8 cellular contexts compared by ENCODE assay signal in genomic region chr5:135398160-135398854, GRCh38. TPM values are rescaled to one million over a fixed set of nuclear protein-coding genes. Genes with fewer than 3 reads are reported as not detected.
DNase-seq lines count a peak whose midpoint lies in the region; ATAC-seq, FAIRE-seq and TF ChIP-seq lines count a peak whose summit lies in the region.

No MANE protein-coding gene starts in this region.

- TF ChIP-seq CTCF in bronchial epithelial cell (IDR thresholded peaks at IDR 0.05; ENCODE audit: insufficient read depth, low read length, severe bottlenecking) = no peak
- TF ChIP-seq CTCF in right lobe of liver (IDR thresholded peaks at IDR 0.05) = no peak

- CTCF ChIA-PET in T-cell (lab: Charles Lee) = interaction anchor here in 1 of 2 donors (1.3 kb wide), 1 partner anchor 27 kb away, joined by 3 read pairs; no protein-coding TSS in a partner anchor

- peak overlapping the region; percentile 42 for H3K27ac ChIP-seq in CD4-positive, CD25-positive, alpha-beta regulatory T cell (ENCODE audit: insufficient read depth, low read length, poor library complexity, severe bottlenecking)
- H3K27ac ChIP-seq in HUES6 (ENCODE audit: low read depth, low read length) = peak overlapping the region; percentile 62; the same call in 1 of the 2 replicates
- peak overlapping the region; percentile 67 to 84 (median 69) for H3K27ac ChIP-seq in right lobe of liver

- peak overlapping the region; percentile 70 for H3K4me3 ChIP-seq in CD4-positive, CD25-positive, alpha-beta regulatory T cell (ENCODE audit: low read depth, low read length)
- peak overlapping the region; percentile 81 for H3K4me3 ChIP-seq in HUES6 (ENCODE audit: low read depth, low read length)
- peak overlapping the region; percentile 75 for H3K4me3 ChIP-seq in bronchial epithelial cell (ENCODE audit: low read depth, low read length)
- H3K4me3 ChIP-seq in right lobe of liver = peak overlapping the region; percentile 81 to 91 (median 82)

- no peaks in the 10 kb centered on the region for H3K9me3 ChIP-seq in CD4-positive, CD25-positive, alpha-beta regulatory T cell (ENCODE audit: control insufficient read depth in 2 of 2, low read length in 2 of 2)
- H3K9me3 ChIP-seq in HUES6 (ENCODE audit: control insufficient read depth, insufficient read depth, low read depth, low read length) (no peaks in the 10 kb centered on the region), right lobe of liver (no peaks in the 10 kb centered on the region)

- no peak for FAIRE-seq in bronchial epithelial cell (lab: Jason Lieb, UNC)

- peaks cover 27% of the 10 kb centered on the region for H3K4me1 ChIP-seq in CD4-positive, CD25-positive, alpha-beta regulatory T cell (ENCODE audit: control insufficient read depth, insufficient read depth, low read length, poor library complexity, severe bottlenecking)
- H3K4me1 ChIP-seq in HUES6 (ENCODE audit: control insufficient read depth, insufficient read depth, low read length) = peaks cover 35% of the 10 kb centered on the region
- peaks cover 0 to 16% (median 6%) of the 10 kb centered on the region in 4 donors for H3K4me1 ChIP-seq in right lobe of liver

- intact Hi-C loops in right lobe of liver (cut with DNase I) = no loop called here

- POLR2A ChIA-PET in T-cell (lab: Charles Lee) = no interaction called here

- H3K36me3 ChIP-seq in CD4-positive, CD25-positive, alpha-beta regulatory T cell (ENCODE audit: control insufficient read depth, insufficient read depth, low read length) = peaks cover 2% of the 10 kb centered on the region
- H3K36me3 ChIP-seq in HUES6 (ENCODE audit: control insufficient read depth, insufficient read depth, low read length) (no peaks in the 10 kb centered on the region), bronchial epithelial cell (ENCODE audit: control insufficient read depth, insufficient read depth, low read length) (peaks cover 2% of the 10 kb centered on the region), right lobe of liver (no peaks in the 10 kb centered on the region)

- peaks cover 8% of the 10 kb centered on the region for H3K36me3 Mint-ChIP-seq in CD4-positive, CD25-positive, alpha-beta regulatory T cell
- peaks cover 9% of the 10 kb centered on the region for H3K36me3 Mint-ChIP-seq in T-cell

- no peak for TF ChIP-seq POLR2A in right lobe of liver (IDR thresholded peaks at IDR 0.05)

- H3K4me1 Mint-ChIP-seq in CD4-positive, CD25-positive, alpha-beta regulatory T cell = peaks cover 28 to 63% (median 44%) of the 10 kb centered on the region in 4 donors
- H3K4me1 Mint-ChIP-seq in T-cell = peaks cover 59 to 63% (median 59%) of the 10 kb centered on the region in 3 donors

- WGBS in right lobe of liver (ENCODE audit: insufficient coverage, low coverage, low lambda C conversion rate, missing lambda C conversion rate) = 0% methylated on average over 9 of the region's 43 CpGs

- peak overlapping the region; percentile 90 for H3K9ac ChIP-seq in HUES6 (ENCODE audit: low read length)

- peak overlapping the region; percentile 57 to 94 (median 88) for H3K27ac Mint-ChIP-seq in CD4-positive, CD25-positive, alpha-beta regulatory T cell
- H3K27ac Mint-ChIP-seq in T-cell = peak overlapping the region; percentile 76 to 89

- H3K27me3 ChIP-seq in CD4-positive, CD25-positive, alpha-beta regulatory T cell (ENCODE audit: control insufficient read depth, insufficient read depth, low read length) = no peaks in the 10 kb centered on the region
- peaks cover 81% of the 10 kb centered on the region for H3K27me3 ChIP-seq in HUES6 (ENCODE audit: control insufficient read depth, insufficient read depth, low read length)
- no peaks in the 10 kb centered on the region for H3K27me3 ChIP-seq in bronchial epithelial cell (ENCODE audit: control insufficient read depth, insufficient read depth, low read length)
- H3K27me3 ChIP-seq in right lobe of liver = no peaks in the 10 kb centered on the region

- ATAC-seq in CD4-positive, CD25-positive, alpha-beta regulatory T cell (ENCODE audit: low read depth in 2 of 2) = peak; percentile 51 to 52
- ATAC-seq in GM19438 (IDR thresholded peaks at IDR 0.05; ENCODE audit: low read depth, unreplicated experiment) (peak; percentile 29), T-cell (replicated peaks in 1 of 4) (peak; percentile 37 to 52 (median 44)), right lobe of liver (peak; percentile 18 to 37 (median 26))

- peaks cover 6% of the 10 kb centered on the region for H3K27me3 Mint-ChIP-seq in CD4-positive, CD25-positive, alpha-beta regulatory T cell
- H3K27me3 Mint-ChIP-seq in T-cell = no peaks in the 10 kb centered on the region

- H3K9me3 Mint-ChIP-seq in CD4-positive, CD25-positive, alpha-beta regulatory T cell = peaks cover 0 to 3% (median 0%) of the 10 kb centered on the region in 7 donors
- no peaks in the 10 kb centered on the region for H3K9me3 Mint-ChIP-seq in T-cell

- H3K4me3 Mint-ChIP-seq in CD4-positive, CD25-positive, alpha-beta regulatory T cell = peak overlapping the region; percentile 92 to 96 (median 94)
- peak overlapping the region; percentile 86 to 89 (median 88) for H3K4me3 Mint-ChIP-seq in T-cell

- DNase-seq in CD4-positive, CD25-positive, alpha-beta regulatory T cell = peak; percentile 13 to 83 (median 42)
- DNase-seq in T-cell = peak in 29 of 34 experiments; percentile 10 to 55 (median 34)
- DNase-seq in bronchial epithelial cell (ENCODE audit: low read depth) = peak; percentile 37
- peak in 1 of 3 donors; percentile 55 for DNase-seq in right lobe of liver
- DNase-seq in stimulated activated CD8-positive, alpha-beta memory T cell treated with anti-CD3 and anti-CD28 coated beads, Interleukin-15, amount 100 ng/mL, for 24 hours (ENCODE audit: low read depth) = peak; percentile 15
- no peak for DNase-seq in NCI-H1436 (lab: John Stamatoyannopoulos, UW)

RNA-seq across cellular contexts. Expression of gene MACROH2A1, which starts 0.7 kb away (rescaled TPM):
- total RNA-seq in CD4-positive, CD25-positive, alpha-beta regulatory T cell = 139 TPM
- polyA plus RNA-seq in CD4-positive, CD25-positive, alpha-beta regulatory T cell = 100 to 1,000 TPM; 126 to 161 (median 148) TPM
- total RNA-seq in T-cell (100 to 1,000 TPM; 111 to 136 (median 133) TPM), bronchial epithelial cell (235 and 257 TPM in 2 replicates), right lobe of liver (100 to 1,000 TPM in 2 of 6 experiments, 10 to 100 TPM in 4; 40.0 to 113 (median 51.6) TPM)

RNA-seq across cellular contexts. Expression of gene DCANP1, which starts 48.8 kb away (rescaled TPM):
- total RNA-seq in CD4-positive, CD25-positive, alpha-beta regulatory T cell = not detected
- polyA plus RNA-seq in CD4-positive, CD25-positive, alpha-beta regulatory T cell = not detected
- total RNA-seq in T-cell (not detected), bronchial epithelial cell (not detected in 2 replicates), right lobe of liver (not detected)

RNA-seq across cellular contexts. Expression of gene TIFAB, which starts 53.8 kb away (rescaled TPM):
- not detected for total RNA-seq in CD4-positive, CD25-positive, alpha-beta regulatory T cell
- polyA plus RNA-seq in CD4-positive, CD25-positive, alpha-beta regulatory T cell = not detected
- total RNA-seq in T-cell = under 1 TPM in 2 of 5 donors, not detected in 3; 0.06 TPM
- total RNA-seq in bronchial epithelial cell = not detected in 2 replicates
- under 1 TPM in 2 of 6 experiments, not detected in 4; 0.05 to 0.09 TPM for total RNA-seq in right lobe of liver
